8 cellular contexts compared by ENCODE assay signal in the genomic region with DNA sequence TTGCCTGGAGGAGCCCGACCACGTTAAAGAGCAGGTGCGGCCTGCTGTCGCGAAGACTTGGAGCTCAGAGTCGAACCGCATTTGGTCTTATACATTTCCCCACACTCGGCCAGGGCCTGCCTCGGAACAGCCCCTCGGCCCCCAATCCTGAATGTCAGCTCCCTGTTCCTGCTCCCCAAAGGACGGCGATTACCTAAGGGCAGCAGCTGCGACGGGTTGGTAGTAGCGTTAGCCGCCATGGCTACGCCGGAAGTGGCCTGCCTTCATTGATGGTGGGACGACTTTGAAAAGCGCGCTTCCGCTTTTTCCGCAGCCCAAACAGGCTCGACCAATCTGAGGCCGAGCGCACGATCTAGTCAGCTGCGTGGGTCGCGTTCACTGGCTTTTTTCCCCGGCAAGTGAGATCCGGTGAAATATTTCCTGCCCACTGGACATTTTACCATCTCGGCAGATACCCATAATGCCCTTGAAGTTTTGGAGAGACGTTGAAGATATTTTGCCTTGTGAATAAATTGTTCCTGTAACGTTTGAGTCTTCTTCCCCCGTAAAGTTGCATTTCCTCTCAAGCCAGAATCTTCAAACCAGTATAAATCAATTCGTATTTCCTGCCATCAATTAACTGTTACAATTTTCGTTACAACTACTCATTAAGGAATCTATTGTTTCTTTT.
A peak's percentile ranks its signal among the peaks of the same experiment; 100 is the strongest.
DNase-seq lines count a peak whose midpoint lies in the region; ATAC-seq, FAIRE-seq and TF ChIP-seq lines count a peak whose summit lies in the region.

Gene LSM5 (minus strand): TSS at position 254 of the 670 bp plus-strand sequence. CDS start 15 bp downstream, at position 239.

- peak; percentile 85 for ATAC-seq in HG02981 (IDR thresholded peaks at IDR 0.05; ENCODE audit: unreplicated experiment)

- in situ Hi-C loops in astrocyte of the cerebellum (cut with HindIII; ENCODE audit: low sequenced_read_pairs), result no loop called here

- FAIRE-seq in GM18507 (lab: Jason Lieb, UNC), result peak; percentile 88

- H3K4me3 ChIP-seq in astrocyte of the cerebellum (ENCODE audit: low read depth, low read length) (peak within 1 kb of the TSS; percentile 73), retinal pigment epithelial cell (ENCODE audit: low read length) (peak within 1 kb of the TSS; percentile 96)

- DNase-seq in GM18507 (ENCODE audit: extremely low spot score, insufficient read length, low read depth) (peak; percentile 60), NCI-H2029 treated with DMSO at 0.1 percent for 48 hours (lab: John Stamatoyannopoulos, UW) (peak; percentile 60), T-helper 9 cell (peak; percentile 80), astrocyte of the cerebellum (ENCODE audit: low read depth) (peak; percentile 88), hypothalamus (lab: John Stamatoyannopoulos, UW) (peak; percentile 43 to 93 (median 78)), retinal pigment epithelial cell (ENCODE audit: low read depth) (peak; percentile 71), cortex of kidney (lab: John Stamatoyannopoulos, UW) (no peak)

- TF ChIP-seq CTCF in astrocyte of the cerebellum (IDR thresholded peaks at IDR 0.05; ENCODE audit: low read depth, low read length, missing control alignments), result no peak
- no peak for TF ChIP-seq CTCF in retinal pigment epithelial cell (conservative IDR thresholded peaks at IDR 0.05; ENCODE audit: low read depth, low read length)
